In the genomic region with DNA sequence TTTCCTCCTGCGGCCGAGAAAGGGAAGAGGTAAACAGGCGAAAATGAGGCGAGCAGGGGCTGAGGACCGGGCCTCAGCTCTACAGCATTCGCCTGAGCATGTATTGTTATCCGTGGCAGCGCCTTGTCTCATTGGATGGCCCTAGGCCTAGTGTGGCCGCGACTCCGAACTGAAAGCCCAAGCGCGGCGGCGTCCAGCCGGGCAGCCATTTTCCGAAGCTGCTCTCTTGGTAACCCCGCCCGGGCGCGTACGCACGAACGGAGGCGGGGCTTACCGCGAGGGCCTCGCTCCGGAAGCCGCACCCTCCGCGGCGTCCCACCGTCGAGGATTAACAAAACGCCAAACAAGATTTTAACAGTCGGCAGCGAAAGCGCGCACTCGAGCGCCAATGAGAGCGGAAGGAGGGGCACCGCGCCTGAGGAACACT, we compare ENCODE assay signal across 2 cellular contexts.
TF ChIP-seq lines count a peak whose summit lies in the region.

No MANE protein-coding gene starts in this region.

TF ChIP-seq in SK-N-SH treated with all-trans-retinoic acid at 6 μM for 48 hours, 23 proteins besides CTCF, POLR2A, EP300 and RAD21:
- TF ChIP-seq, protein P1, sequence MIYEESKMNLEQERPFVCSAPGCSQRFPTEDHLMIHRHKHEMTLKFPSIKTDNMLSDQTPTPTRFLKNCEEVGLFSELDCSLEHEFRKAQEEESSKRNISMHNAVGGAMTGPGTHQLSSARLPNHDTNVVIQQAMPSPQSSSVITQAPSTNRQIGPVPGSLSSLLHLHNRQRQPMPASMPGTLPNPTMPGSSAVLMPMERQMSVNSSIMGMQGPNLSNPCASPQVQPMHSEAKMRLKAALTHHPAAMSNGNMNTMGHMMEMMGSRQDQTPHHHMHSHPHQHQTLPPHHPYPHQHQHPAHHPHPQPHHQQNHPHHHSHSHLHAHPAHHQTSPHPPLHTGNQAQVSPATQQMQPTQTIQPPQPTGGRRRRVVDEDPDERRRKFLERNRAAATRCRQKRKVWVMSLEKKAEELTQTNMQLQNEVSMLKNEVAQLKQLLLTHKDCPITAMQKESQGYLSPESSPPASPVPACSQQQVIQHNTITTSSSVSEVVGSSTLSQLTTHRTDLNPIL (CRISPR knock-in tag; IDR thresholded peaks at IDR 0.05; ENCODE audit: low read depth) = no peak
- no peak for TF ChIP-seq SNAI2 (CRISPR knock-in tag; IDR thresholded peaks at IDR 0.05)
- no peak for TF ChIP-seq BACH2 (CRISPR knock-in tag; IDR thresholded peaks at IDR 0.05; ENCODE audit: borderline replicate concordance)
- no peak for TF ChIP-seq ZC3H10 (CRISPR knock-in tag; IDR thresholded peaks at IDR 0.05)
- no peak for TF ChIP-seq ESRRG (CRISPR knock-in tag; IDR thresholded peaks at IDR 0.05)
- no peak for TF ChIP-seq ZFP30 (CRISPR knock-in tag; IDR thresholded peaks at IDR 0.05)
- TF ChIP-seq, protein P2, sequence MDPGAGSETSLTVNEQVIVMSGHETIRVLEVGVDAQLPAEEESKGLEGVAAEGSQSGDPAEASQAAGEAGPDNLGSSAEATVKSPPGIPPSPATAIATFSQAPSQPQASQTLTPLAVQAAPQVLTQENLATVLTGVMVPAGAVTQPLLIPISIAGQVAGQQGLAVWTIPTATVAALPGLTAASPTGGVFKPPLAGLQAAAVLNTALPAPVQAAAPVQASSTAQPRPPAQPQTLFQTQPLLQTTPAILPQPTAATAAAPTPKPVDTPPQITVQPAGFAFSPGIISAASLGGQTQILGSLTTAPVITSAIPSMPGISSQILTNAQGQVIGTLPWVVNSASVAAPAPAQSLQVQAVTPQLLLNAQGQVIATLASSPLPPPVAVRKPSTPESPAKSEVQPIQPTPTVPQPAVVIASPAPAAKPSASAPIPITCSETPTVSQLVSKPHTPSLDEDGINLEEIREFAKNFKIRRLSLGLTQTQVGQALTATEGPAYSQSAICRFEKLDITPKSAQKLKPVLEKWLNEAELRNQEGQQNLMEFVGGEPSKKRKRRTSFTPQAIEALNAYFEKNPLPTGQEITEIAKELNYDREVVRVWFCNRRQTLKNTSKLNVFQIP (CRISPR knock-in tag; IDR thresholded peaks at IDR 0.05; ENCODE audit: borderline replicate concordance, low read depth) = no peak
- TF ChIP-seq ISL1 (CRISPR knock-in tag; IDR thresholded peaks at IDR 0.05) = no peak
- TF ChIP-seq, protein P3, sequence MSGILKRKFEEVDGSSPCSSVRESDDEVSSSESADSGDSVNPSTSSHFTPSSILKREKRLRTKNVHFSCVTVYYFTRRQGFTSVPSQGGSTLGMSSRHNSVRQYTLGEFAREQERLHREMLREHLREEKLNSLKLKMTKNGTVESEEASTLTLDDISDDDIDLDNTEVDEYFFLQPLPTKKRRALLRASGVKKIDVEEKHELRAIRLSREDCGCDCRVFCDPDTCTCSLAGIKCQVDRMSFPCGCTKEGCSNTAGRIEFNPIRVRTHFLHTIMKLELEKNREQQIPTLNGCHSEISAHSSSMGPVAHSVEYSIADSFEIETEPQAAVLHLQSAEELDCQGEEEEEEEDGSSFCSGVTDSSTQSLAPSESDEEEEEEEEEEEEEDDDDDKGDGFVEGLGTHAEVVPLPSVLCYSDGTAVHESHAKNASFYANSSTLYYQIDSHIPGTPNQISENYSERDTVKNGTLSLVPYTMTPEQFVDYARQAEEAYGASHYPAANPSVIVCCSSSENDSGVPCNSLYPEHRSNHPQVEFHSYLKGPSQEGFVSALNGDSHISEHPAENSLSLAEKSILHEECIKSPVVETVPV (CRISPR knock-in tag; IDR thresholded peaks at IDR 0.05) = no peak

TF ChIP-seq in K562, 482 proteins besides CTCF, POLR2A, EP300 and RAD21 (continues in another document):
- TF ChIP-seq ZNF695 (CRISPR knock-in tag; IDR thresholded peaks at IDR 0.05) (no peak), SMAD1 (IDR thresholded peaks at IDR 0.05; ENCODE audit: low read depth, low read length, partially characterized antibody) (no peak), SAFB (IDR thresholded peaks at IDR 0.05; ENCODE audit: borderline replicate concordance, low read depth, low read length) (no peak), IRF2 (CRISPR knock-in tag; IDR thresholded peaks at IDR 0.05) (no peak), MAZ (CRISPR knock-in tag; conservative IDR thresholded peaks at IDR 0.05 in 1 of 2, IDR thresholded peaks at IDR 0.05 in 1 of 2) (peak; percentile 81 to 95), HMG20A (CRISPR knock-in tag; conservative IDR thresholded peaks at IDR 0.05) (no peak), USF2 (CRISPR knock-in tag; IDR thresholded peaks at IDR 0.05) (no peak), FOS (IDR thresholded peaks at IDR 0.05; ENCODE audit: extremely low read depth, insufficient read length) (no peak), ZBTB11 (CRISPR knock-in tag; IDR thresholded peaks at IDR 0.05) (no peak), NBN (IDR thresholded peaks at IDR 0.05; ENCODE audit: low read depth) (0 out of 2 replicates have a peak, but pooled peaks have one; percentile 15), HOXB6 (CRISPR knock-in tag; IDR thresholded peaks at IDR 0.05; ENCODE audit: borderline replicate concordance) (no peak), KAT7 (CRISPR knock-in tag; IDR thresholded peaks at IDR 0.05; ENCODE audit: borderline replicate concordance) (0 out of 2 replicates have a peak, but pooled peaks have one; percentile 40), KAT8 (IDR thresholded peaks at IDR 0.05; ENCODE audit: low read depth) (no peak), PHB2 (IDR thresholded peaks at IDR 0.05; ENCODE audit: low read depth) (no peak), RBM22 (IDR thresholded peaks at IDR 0.05; ENCODE audit: low read depth, low read length, poor library complexity, severe bottlenecking) (no peak), PRMT5 (CRISPR knock-in tag; IDR thresholded peaks at IDR 0.05) (no peak), ARID1B (IDR thresholded peaks at IDR 0.05) (no peak), KDM4B (IDR thresholded peaks at IDR 0.05; ENCODE audit: borderline replicate concordance in 2 of 2, low read depth in 1 of 2) (no peak), GATAD2A (IDR thresholded peaks at IDR 0.05) (no peak), ZNF134 (CRISPR knock-in tag; conservative IDR thresholded peaks at IDR 0.05) (no peak), ILK (tag; IDR thresholded peaks at IDR 0.05; ENCODE audit: borderline replicate concordance, low read depth) (no peak), NFATC3 (IDR thresholded peaks at IDR 0.05) (no peak), DDX20 (tag; IDR thresholded peaks at IDR 0.05; ENCODE audit: low read depth) (no peak), ZNF655 (CRISPR knock-in tag; IDR thresholded peaks at IDR 0.05) (no peak), NFIC (IDR thresholded peaks at IDR 0.05) (peak; percentile 74), ZNF124 (CRISPR knock-in tag; IDR thresholded peaks at IDR 0.05) (no peak), SNIP1 (IDR thresholded peaks at IDR 0.05; ENCODE audit: low read depth) (no peak), TAF7 (tag; IDR thresholded peaks at IDR 0.05) (peak; percentile 95), GTF2A2 (tag; IDR thresholded peaks at IDR 0.05) (0 out of 2 replicates have a peak, but pooled peaks have one; percentile 44), TRIM24 (IDR thresholded peaks at IDR 0.05) (peak in 1 of 2 experiments; percentile 57; a peak in 1 of 4 replicates), CBX2 (IDR thresholded peaks at IDR 0.05; ENCODE audit: insufficient read depth, low read length, poor library complexity, severe bottlenecking) (no peak), ZNF224 (CRISPR knock-in tag; IDR thresholded peaks at IDR 0.05) (no peak), SMAD3 (CRISPR knock-in tag; conservative IDR thresholded peaks at IDR 0.05) (no peak), SIX5 (IDR thresholded peaks at IDR 0.05; ENCODE audit: borderline replicate concordance in 1 of 2, insufficient read depth in 1 of 2, low read depth in 1 of 2, low read length in 2 of 2) (no peak), ETV1 (tag; conservative IDR thresholded peaks at IDR 0.05; ENCODE audit: low read depth) (peak; percentile 91), ZNF583 (CRISPR knock-in tag; IDR thresholded peaks at IDR 0.05) (no peak), MCM5 (IDR thresholded peaks at IDR 0.05; ENCODE audit: low read depth) (no peak), HNRNPH1 (optimal IDR thresholded peaks at IDR 0.05; ENCODE audit: low read depth, low read length) (no peak)
- TF ChIP-seq, protein P4, sequence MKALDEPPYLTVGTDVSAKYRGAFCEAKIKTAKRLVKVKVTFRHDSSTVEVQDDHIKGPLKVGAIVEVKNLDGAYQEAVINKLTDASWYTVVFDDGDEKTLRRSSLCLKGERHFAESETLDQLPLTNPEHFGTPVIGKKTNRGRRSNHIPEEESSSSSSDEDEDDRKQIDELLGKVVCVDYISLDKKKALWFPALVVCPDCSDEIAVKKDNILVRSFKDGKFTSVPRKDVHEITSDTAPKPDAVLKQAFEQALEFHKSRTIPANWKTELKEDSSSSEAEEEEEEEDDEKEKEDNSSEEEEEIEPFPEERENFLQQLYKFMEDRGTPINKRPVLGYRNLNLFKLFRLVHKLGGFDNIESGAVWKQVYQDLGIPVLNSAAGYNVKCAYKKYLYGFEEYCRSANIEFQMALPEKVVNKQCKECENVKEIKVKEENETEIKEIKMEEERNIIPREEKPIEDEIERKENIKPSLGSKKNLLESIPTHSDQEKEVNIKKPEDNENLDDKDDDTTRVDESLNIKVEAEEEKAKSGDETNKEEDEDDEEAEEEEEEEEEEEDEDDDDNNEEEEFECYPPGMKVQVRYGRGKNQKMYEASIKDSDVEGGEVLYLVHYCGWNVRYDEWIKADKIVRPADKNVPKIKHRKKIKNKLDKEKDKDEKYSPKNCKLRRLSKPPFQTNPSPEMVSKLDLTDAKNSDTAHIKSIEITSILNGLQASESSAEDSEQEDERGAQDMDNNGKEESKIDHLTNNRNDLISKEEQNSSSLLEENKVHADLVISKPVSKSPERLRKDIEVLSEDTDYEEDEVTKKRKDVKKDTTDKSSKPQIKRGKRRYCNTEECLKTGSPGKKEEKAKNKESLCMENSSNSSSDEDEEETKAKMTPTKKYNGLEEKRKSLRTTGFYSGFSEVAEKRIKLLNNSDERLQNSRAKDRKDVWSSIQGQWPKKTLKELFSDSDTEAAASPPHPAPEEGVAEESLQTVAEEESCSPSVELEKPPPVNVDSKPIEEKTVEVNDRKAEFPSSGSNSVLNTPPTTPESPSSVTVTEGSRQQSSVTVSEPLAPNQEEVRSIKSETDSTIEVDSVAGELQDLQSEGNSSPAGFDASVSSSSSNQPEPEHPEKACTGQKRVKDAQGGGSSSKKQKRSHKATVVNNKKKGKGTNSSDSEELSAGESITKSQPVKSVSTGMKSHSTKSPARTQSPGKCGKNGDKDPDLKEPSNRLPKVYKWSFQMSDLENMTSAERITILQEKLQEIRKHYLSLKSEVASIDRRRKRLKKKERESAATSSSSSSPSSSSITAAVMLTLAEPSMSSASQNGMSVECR (CRISPR knock-in tag; IDR thresholded peaks at IDR 0.05) = no peak
- TF ChIP-seq, protein P1 (CRISPR knock-in tag; IDR thresholded peaks at IDR 0.05) = no peak
- TF ChIP-seq, protein P5, sequence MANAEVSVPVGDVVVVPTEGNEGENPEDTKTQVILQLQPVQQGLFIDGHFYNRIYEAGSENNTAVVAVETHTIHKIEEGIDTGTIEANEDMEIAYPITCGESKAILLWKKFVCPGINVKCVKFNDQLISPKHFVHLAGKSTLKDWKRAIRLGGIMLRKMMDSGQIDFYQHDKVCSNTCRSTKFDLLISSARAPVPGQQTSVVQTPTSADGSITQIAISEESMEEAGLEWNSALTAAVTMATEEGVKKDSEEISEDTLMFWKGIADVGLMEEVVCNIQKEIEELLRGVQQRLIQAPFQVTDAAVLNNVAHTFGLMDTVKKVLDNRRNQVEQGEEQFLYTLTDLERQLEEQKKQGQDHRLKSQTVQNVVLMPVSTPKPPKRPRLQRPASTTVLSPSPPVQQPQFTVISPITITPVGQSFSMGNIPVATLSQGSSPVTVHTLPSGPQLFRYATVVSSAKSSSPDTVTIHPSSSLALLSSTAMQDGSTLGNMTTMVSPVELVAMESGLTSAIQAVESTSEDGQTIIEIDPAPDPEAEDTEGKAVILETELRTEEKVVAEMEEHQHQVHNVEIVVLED (CRISPR knock-in tag; IDR thresholded peaks at IDR 0.05) = peak; percentile 79
